20 cellular contexts compared by ENCODE assay signal in genomic region chr1:199784127-199784526, GRCh38.
DNase-seq lines count a peak whose midpoint lies in the region; ATAC-seq and TF ChIP-seq lines count a peak whose summit lies in the region.
"Had no signal": no experiment of that assay in that cellular context is flagged by ENCODE, and none has a peak within 500 bp of the region (broad histone marks: within the 10 kb centered on the region; RNA-seq: fewer than 3 reads in every experiment).

No MANE protein-coding gene starts in this region.

- H3K56ac ChIP-seq in IMR-90 (ENCODE audit: extremely low read depth, insufficient read depth, low read length) = no peak overlapping the region

- no peaks in the 10 kb centered on the region for H3K36me3 ChIP-seq in IMR-90 (ENCODE audit: control insufficient read depth, insufficient read depth, low read length)
- H3K36me3 ChIP-seq: sigmoid colon had no signal

- no peaks in the 10 kb centered on the region for H4K20me1 ChIP-seq in IMR-90 (ENCODE audit: insufficient read depth, low read length)

- POLR2A ChIA-PET in IMR-90 (lab: Charles Lee; ENCODE audit: unreplicated experiment) = interaction anchor here (0.5 kb wide), 1 partner anchor 852 kb away, joined by 4 read pairs; no protein-coding TSS in a partner anchor

- H2BK20ac ChIP-seq in IMR-90 (ENCODE audit: low read depth, low read length) = no peak overlapping the region

- no peak overlapping the region for H2AFZ ChIP-seq in IMR-90 (replicated peaks; ENCODE audit: low read length, poor library complexity)

- no CpG with 5 or more reads among the region's 2 CpGs for WGBS in IMR-90 (ENCODE audit: extremely low coverage in 2 of 2, insufficient read length in 1 of 2), 2 experiments

- CTCF ChIA-PET in IMR-90 (lab: Yijun Ruan, JAX) = interaction anchor here (1.2 kb wide), 1 partner anchor 95 kb away, joined by 3 read pairs; no protein-coding TSS in a partner anchor

- dilution Hi-C loops in IMR-90 (cut with HindIII; ENCODE audit: low sequenced_read_pairs, unreplicated experiment) = no loop called here

- H3K27me3 ChIP-seq in IMR-90 (ENCODE audit: control insufficient read depth, insufficient read depth, low read length) = no peaks in the 10 kb centered on the region
- H3K27me3 ChIP-seq: sigmoid colon had no signal

- no peaks in the 10 kb centered on the region for H3K9me3 ChIP-seq in IMR-90 (ENCODE audit: control insufficient read depth, insufficient read depth, low read length)
- H3K9me3 ChIP-seq: sigmoid colon had no signal

- H3K9me1 ChIP-seq in IMR-90 (ENCODE audit: insufficient read depth, low read length) = peaks cover 3% of the 10 kb centered on the region; the same call in 1 of the 2 replicates

- no peaks in the 10 kb centered on the region for H3K79me1 ChIP-seq in IMR-90 (ENCODE audit: low read depth in 1 of 2, low read length in 2 of 2)

- no peak overlapping the region for H2BK120ac ChIP-seq in IMR-90 (ENCODE audit: low read depth, low read length)

- TF ChIP-seq RAD21 in IMR-90 (IDR thresholded peaks at IDR 0.05; ENCODE audit: low read length) = no peak

- H3K4me3 ChIP-seq in IMR-90 (ENCODE audit: insufficient read depth, low read depth, low read length) (no peak overlapping the region), astrocyte of the spinal cord (ENCODE audit: low read depth, low read length) (no peak overlapping the region)
- H3K4me3 ChIP-seq: sigmoid colon had no signal

- in situ Hi-C loops in IMR-90 (cut with MboI; ENCODE audit: low sequenced_read_pairs) = no loop called here
- in situ Hi-C loops in astrocyte of the spinal cord (cut with HindIII; ENCODE audit: low sequenced_read_pairs) = no loop called here
- in situ Hi-C loops in G401 (cut with HindIII; ENCODE audit: low sequenced_read_pairs) = no loop called here

- TF ChIP-seq POLR2A in IMR-90 (IDR thresholded peaks at IDR 0.05; ENCODE audit: low read depth, low read length) = no peak

- H4K5ac ChIP-seq in IMR-90 (ENCODE audit: low read depth, low read length) = no peak overlapping the region

- no peak overlapping the region for H3K14ac ChIP-seq in IMR-90 (replicated peaks; ENCODE audit: low read depth, low read length)

- BruUV-seq in IMR-90 (replicated peaks; lab: Mats Ljungman, UMichigan) = no TSS peak

- no peak overlapping the region for H3K4me2 ChIP-seq in IMR-90 (ENCODE audit: low read depth, low read length)
- H3K4me2 ChIP-seq: KMS-11 had no signal

- no peak overlapping the region for H3K27ac ChIP-seq in IMR-90 (ENCODE audit: insufficient read depth, low read length)
- H3K27ac ChIP-seq: KMS-11, sigmoid colon, VCaP had no signal

- H2BK15ac ChIP-seq in IMR-90 (ENCODE audit: low read depth, low read length) = no peak overlapping the region

- TF ChIP-seq CTCF in IMR-90 (conservative IDR thresholded peaks at IDR 0.05; ENCODE audit: low read depth, low read length) = no peak
- TF ChIP-seq CTCF in astrocyte of the spinal cord (IDR thresholded peaks at IDR 0.05; ENCODE audit: low read depth, low read length) = no peak

- no peak overlapping the region for H2AK5ac ChIP-seq in IMR-90 (ENCODE audit: low read depth, low read length)

- DNase-seq in EH (ENCODE audit: low read depth) (peak; percentile 16), IMR-90 (peak; percentile 63), astrocyte of the spinal cord (ENCODE audit: low read depth, low spot score) (peak; percentile 22), iris pigment epithelial cell (ENCODE audit: low read depth) (peak; percentile 36), NCI-H82 treated with DMSO at 0.1 percent for 48 hours (lab: John Stamatoyannopoulos, UW; ENCODE audit: unreplicated experiment) (no peak), G401 (ENCODE audit: low spot score) (no peak), SHP77 (lab: John Stamatoyannopoulos, UW) (no peak)
- DNase-seq in activated CD4-positive, alpha-beta T cell treated with anti-CD3 and anti-CD28 coated beads for 1 hour = no peak
- DNase-seq: activated CD4-positive, alpha-beta T cell treated with anti-CD3 and anti-CD28 coated beads, Interleukin-2, amount 50 U/mL, for 1 hour; activated CD8-positive, alpha-beta memory T cell treated with anti-CD3 and anti-CD28 coated beads, Interleukin-2, amount 10 ng/mL, durations not matched to agents 7 days and 5 days; activated naive CD4-positive, alpha-beta T cell treated with anti-CD3 and anti-CD28 coated beads, Interleukin-2, amount 10 ng/mL, durations not matched to agents 7 days and 5 days; CD4-positive, alpha-beta T cell; DMS 273 treated with DMSO at 0.1 percent for 48 hours; immature natural killer cell; left ventricle myocardium superior; NCI-H187 treated with DMSO at 0.1 percent for 48 hours; NCI-H226; sigmoid colon had no signal

- H3K18ac ChIP-seq in IMR-90 (ENCODE audit: low read depth, low read length) = no peak overlapping the region

- no peak overlapping the region for H3K23ac ChIP-seq in IMR-90 (ENCODE audit: low read depth, low read length)

- no peak overlapping the region for H3K4ac ChIP-seq in IMR-90 (ENCODE audit: low read depth, low read length)

- H4K91ac ChIP-seq in IMR-90 (ENCODE audit: insufficient read depth, low read depth, low read length) = no peak overlapping the region

- H2BK5ac ChIP-seq in IMR-90 (ENCODE audit: low read depth, low read length, poor library complexity, severe bottlenecking) = no peak overlapping the region

- no peak overlapping the region for H3K9ac ChIP-seq in IMR-90 (ENCODE audit: low read depth, low read length)
- H3K9ac ChIP-seq: KMS-11 had no signal

- peaks cover 2% of the 10 kb centered on the region for H3K4me1 ChIP-seq in IMR-90 (ENCODE audit: control insufficient read depth, insufficient read depth, low read length)
- H3K4me1 ChIP-seq: sigmoid colon had no signal

- intact Hi-C loops in IMR-90 (cut with micrococcal nuclease) = loop anchor here (5.0 kb wide), 1 partner anchor 82 kb away; no protein-coding TSS in a partner anchor

- ATAC-seq in IMR-90 (ENCODE audit: low read depth) = peak; percentile 52; the same call in 1 of the 2 replicates
- ATAC-seq: activated CD8-positive, alpha-beta memory T cell treated with anti-CD3 and anti-CD28 coated beads, Interleukin-2, amount 10 ng/mL, durations not matched to agents 7 days and 5 days; left ventricle myocardium superior had no signal

- H2AK9ac ChIP-seq in IMR-90 (replicated peaks; ENCODE audit: low read depth, low read length, poor library complexity) = no peak overlapping the region

- no peak overlapping the region for H4K8ac ChIP-seq in IMR-90 (ENCODE audit: low read depth in 2 of 2, low read length in 2 of 2)

TF ChIP-seq in IMR-90, 13 proteins besides CTCF, POLR2A, EP300 and RAD21:
- TF ChIP-seq BHLHE40 (IDR thresholded peaks at IDR 0.05; ENCODE audit: low read depth, low read length) = no peak
- TF ChIP-seq FOS (IDR thresholded peaks at IDR 0.05; ENCODE audit: low read depth, low read length) = no peak
- no peak for TF ChIP-seq MAZ (IDR thresholded peaks at IDR 0.05; ENCODE audit: borderline replicate concordance, low read depth, low read length)
- peak; percentile 40; the same call in 1 of the 2 replicates for TF ChIP-seq MAFK (IDR thresholded peaks at IDR 0.05; ENCODE audit: low read depth, low read length)

Comparison
In these comparisons a context has a peak if more than half of its experiments do, and no peak if none do; other contexts are left out.
1. DNase-seq: peak in EH (single experiment), IMR-90 (single experiment), astrocyte of the spinal cord (single experiment) and iris pigment epithelial cell (single experiment); none in NCI-H82 treated with DMSO at 0.1 percent for 48 hours (single experiment), activated CD4-positive, alpha-beta T cell treated with anti-CD3 and anti-CD28 coated beads for 1 hour (single experiment), G401 (single experiment) and SHP77 (0 of 2).